ENCODE assay signal across 26 cellular contexts in genomic region chr19:2190848-2191455, GRCh38.
"Had no signal": no experiment of that assay in that cellular context is flagged by ENCODE, and none has a peak within 500 bp of the region (broad histone marks: within the 10 kb centered on the region; RNA-seq: fewer than 3 reads in every experiment).

No MANE protein-coding gene starts in this region.

- ATAC-seq: activated T-cell treated with anti-CD3 and anti-CD28 coated beads, Interleukin-2, amount 50 U/mL, for 72 hours; gastrocnemius medialis; left cardiac atrium; right cardiac atrium had no signal

- H3K27ac ChIP-seq: colonic mucosa, gastrocnemius medialis, thoracic aorta, vagina had no signal

- DNase-seq: activated B cell treated with CpG ODN at 0.5 μM for 24 hours; activated CD4-positive, alpha-beta T cell treated with anti-CD3 and anti-CD28 coated beads for 4 hours; activated CD4-positive, alpha-beta T cell treated with anti-CD3 and anti-CD28 coated beads, Interleukin-2, amount 50 U/mL, for 4 hours; activated effector memory CD4-positive, alpha-beta T cell treated with Interleukin-2 at 50 U/mL for 16 hours; activated naive CD4-positive, alpha-beta T cell treated with anti-CD3 and anti-CD28 coated beads, Interleukin-2, amount 50 U/mL, for 16 hours; activated T-cell treated with anti-CD3 and anti-CD28 coated beads for 4 hours; activated T-cell treated with anti-CD3 and anti-CD28 coated beads, Interleukin-2, amount 50 U/mL, for 72 hours; effector memory CD4-positive, alpha-beta T cell; erythroblast; gastrocnemius medialis; hippocampal formation; left cardiac atrium; naive B cell; posterior cingulate gyrus; right cardiac atrium; stimulated activated CD4-positive, alpha-beta T cell treated with anti-CD3 and anti-CD28 coated beads, Interleukin-2, amount 100 ng/mL, for 48 hours; T-helper 9 cell had no signal

- H3K36me3 Mint-ChIP-seq: naive B cell had no signal

- H3K9me3 Mint-ChIP-seq: activated B cell treated with CpG ODN at 0.5 μM for 24 hours; activated T-cell treated with anti-CD3 and anti-CD28 coated beads, Interleukin-2, amount 50 U/mL, for 72 hours; mesothelial cell of epicardium; naive B cell; stimulated activated naive CD8-positive, alpha-beta T cell treated with anti-CD3 and anti-CD28 coated beads, Interleukin-15, Interleukin-2, amounts not matched to agents 100 ng/mL and 50 ng/mL, for 24 hours; T-helper 1 cell treated with Interleukin-12 subunit alpha and Interleukin-12 subunit beta and Interleukin-4 antibody, amounts not matched to agents 30 μg/mL and 1 μg/mL, for 36 hours; type B pancreatic cell had no signal

- FAIRE-seq: bronchial epithelial cell, keratinocyte had no signal

- H3K4me1 ChIP-seq: colonic mucosa had no signal

- H3K27ac Mint-ChIP-seq: activated B cell treated with CpG ODN at 0.5 μM for 24 hours; activated T-cell treated with anti-CD3 and anti-CD28 coated beads, Interleukin-2, amount 50 U/mL, for 72 hours; mesothelial cell of epicardium; stimulated activated naive CD8-positive, alpha-beta T cell treated with anti-CD3 and anti-CD28 coated beads, Interleukin-15, Interleukin-2, amounts not matched to agents 100 ng/mL and 50 ng/mL, for 24 hours; T-helper 1 cell treated with Interleukin-12 subunit alpha and Interleukin-12 subunit beta and Interleukin-4 antibody, amounts not matched to agents 30 μg/mL and 1 μg/mL, for 36 hours; type B pancreatic cell had no signal

- H3K27me3 Mint-ChIP-seq: activated B cell treated with CpG ODN at 0.5 μM for 24 hours; naive B cell; stimulated activated naive CD8-positive, alpha-beta T cell treated with anti-CD3 and anti-CD28 coated beads, Interleukin-15, Interleukin-2, amounts not matched to agents 100 ng/mL and 50 ng/mL, for 24 hours; type B pancreatic cell had no signal

- H3K4me3 Mint-ChIP-seq: activated B cell treated with CpG ODN at 0.5 μM for 24 hours; activated T-cell treated with anti-CD3 and anti-CD28 coated beads, Interleukin-2, amount 50 U/mL, for 72 hours; mesothelial cell of epicardium; stimulated activated naive CD8-positive, alpha-beta T cell treated with anti-CD3 and anti-CD28 coated beads, Interleukin-15, Interleukin-2, amounts not matched to agents 100 ng/mL and 50 ng/mL, for 24 hours; T-helper 1 cell treated with Interleukin-12 subunit alpha and Interleukin-12 subunit beta and Interleukin-4 antibody, amounts not matched to agents 30 μg/mL and 1 μg/mL, for 36 hours; type B pancreatic cell had no signal

- H3K27me3 ChIP-seq: colonic mucosa, gastrocnemius medialis, vagina had no signal

- H3K4me3 ChIP-seq: colonic mucosa, gastrocnemius medialis, thoracic aorta, vagina had no signal

- H3K9me3 ChIP-seq: colonic mucosa, gastrocnemius medialis, thoracic aorta, vagina had no signal
